ENCODE assay signal across 8 cellular contexts in genomic region chrX:107894038-107894437, GRCh38.
DNase-seq lines count a peak whose midpoint lies in the region; ATAC-seq and TF ChIP-seq lines count a peak whose summit lies in the region.

No MANE protein-coding gene starts in this region.

- no peak overlapping the region for H4K8ac ChIP-seq in H9 (replicated peaks; ENCODE audit: insufficient read length, low read depth, low read length)

- H3K4me2 ChIP-seq in H9 (ENCODE audit: insufficient read depth, insufficient read length, low read length) (no peak overlapping the region), smooth muscle cell (no peak overlapping the region)

- peaks cover 31 to 43% of the 10 kb centered on the region in 2 experiments for H3K9me3 Mint-ChIP-seq in H9
- peaks cover 6% of the 10 kb centered on the region for H3K9me3 Mint-ChIP-seq in activated CD8-positive, alpha-beta T cell treated with anti-CD3 and anti-CD28 coated beads for 36 hours

- H3K4ac ChIP-seq in H9 (ENCODE audit: low read depth, low read length) = no peak overlapping the region

- H3K4me3 Mint-ChIP-seq in H9 = no peak overlapping the region
- H3K4me3 Mint-ChIP-seq in activated CD8-positive, alpha-beta T cell treated with anti-CD3 and anti-CD28 coated beads for 36 hours = no peak overlapping the region

- H3K79me2 ChIP-seq in H9 (ENCODE audit: insufficient read depth, low read length) (no peaks in the 10 kb centered on the region), smooth muscle cell (ENCODE audit: low read depth) (no peaks in the 10 kb centered on the region)

- H3T11ph ChIP-seq in H9 (ENCODE audit: low read length) = no peak overlapping the region

- H3K14ac ChIP-seq in H9 (ENCODE audit: insufficient read depth, low read length) = no peak overlapping the region

- H3K23ac ChIP-seq in H9 (ENCODE audit: insufficient read length, low read depth, low read length) = no peak overlapping the region

- H4K91ac ChIP-seq in H9 (ENCODE audit: insufficient read length, low read depth, low read length) = no peak overlapping the region

- H3K27me3 ChIP-seq in H9 (ENCODE audit: insufficient read depth, low read length) = no peaks in the 10 kb centered on the region
- H3K27me3 ChIP-seq in smooth muscle cell (ENCODE audit: low read depth) = no peaks in the 10 kb centered on the region

- H3K9ac ChIP-seq in H9 (ENCODE audit: extremely low read depth, insufficient read length, low read length) (no peak overlapping the region), smooth muscle cell (ENCODE audit: low read depth) (no peak overlapping the region)

- no peak overlapping the region for H2BK5ac ChIP-seq in H9 (ENCODE audit: insufficient read length, low read length)

- intact Hi-C loops in activated CD8-positive, alpha-beta T cell treated with anti-CD3 and anti-CD28 coated beads for 36 hours (cut with micrococcal nuclease) = loop anchor here (5.0 kb wide), 3 partner anchors 117 to 237 kb away; partner anchors contain the start of genes NCBP2L and TSC22D3

- WGBS in H9 (ENCODE audit: extremely low coverage, insufficient read length, low lambda C conversion rate) = no CpG with 5 or more reads among the region's 4 CpGs
- 16% methylated on average over 4 of the region's 4 CpGs for WGBS in smooth muscle cell (ENCODE audit: low lambda C conversion rate)

- no peak overlapping the region for H3K56ac ChIP-seq in H9 (ENCODE audit: insufficient read length, low read depth, low read length)

- no peak overlapping the region for H2BK20ac ChIP-seq in H9 (ENCODE audit: low read depth, low read length, poor library complexity, severe bottlenecking)

- H3K9me3 ChIP-seq in H9 (ENCODE audit: control insufficient read depth, low read depth, low read length) (peaks cover 4% of the 10 kb centered on the region), smooth muscle cell (replicated peaks; ENCODE audit: low read depth) (no peaks in the 10 kb centered on the region)

- peaks cover 13% of the 10 kb centered on the region for H3K27me3 Mint-ChIP-seq in H9 (ENCODE audit: low read depth)
- no peaks in the 10 kb centered on the region for H3K27me3 Mint-ChIP-seq in activated CD8-positive, alpha-beta T cell treated with anti-CD3 and anti-CD28 coated beads for 36 hours

- H3K27ac ChIP-seq in H9 (ENCODE audit: insufficient read length, low read depth, low read length) = no peak overlapping the region
- H3K27ac ChIP-seq in smooth muscle cell (ENCODE audit: low read depth) = no peak overlapping the region

- TF ChIP-seq CTCF in H9 (conservative IDR thresholded peaks at IDR 0.05) (peak; percentile 75), smooth muscle cell (IDR thresholded peaks at IDR 0.05; ENCODE audit: borderline replicate concordance, insufficient read depth, poor library complexity, severe bottlenecking) (peak; percentile 62)
- peak; percentile 50 for TF ChIP-seq CTCF in activated CD8-positive, alpha-beta T cell treated with anti-CD3 and anti-CD28 coated beads for 36 hours (IDR thresholded peaks at IDR 0.05)

- CTCF ChIA-PET in activated CD8-positive, alpha-beta T cell treated with anti-CD3 and anti-CD28 coated beads for 36 hours (lab: Charles Lee) = interaction anchor here (0.8 to 1.4 kb wide), 9 partner anchors 69 to 259 kb away, joined by 3 to 6 read pairs (median 3); no protein-coding TSS in a partner anchor

- H2BK120ac ChIP-seq in H9 (ENCODE audit: low read depth, low read length, poor library complexity, severe bottlenecking) = no peak overlapping the region

- no peaks in the 10 kb centered on the region for H4K20me1 ChIP-seq in H9 (ENCODE audit: control insufficient read depth, insufficient read depth, insufficient read length)
- no peaks in the 10 kb centered on the region for H4K20me1 ChIP-seq in smooth muscle cell (ENCODE audit: low read depth)

- no peak overlapping the region for H2BK15ac ChIP-seq in H9 (ENCODE audit: low read depth, low read length)

- H3K36me3 ChIP-seq in smooth muscle cell (ENCODE audit: low read depth) = no peaks in the 10 kb centered on the region

- H2AFZ ChIP-seq in H9 (ENCODE audit: low read length) = no peak overlapping the region
- no peak overlapping the region for H2AFZ ChIP-seq in smooth muscle cell (ENCODE audit: low read depth)

- no peak overlapping the region for H3K4me3 ChIP-seq in smooth muscle cell

- H2AK5ac ChIP-seq in H9 (ENCODE audit: insufficient read length, low read length) = no peak overlapping the region

- peaks cover 5% of the 10 kb centered on the region; the same call in 1 of the 2 replicates for H3K4me1 ChIP-seq in H9 (ENCODE audit: insufficient read depth, low read length)
- no peaks in the 10 kb centered on the region for H3K4me1 ChIP-seq in smooth muscle cell (ENCODE audit: low read depth)

- H3F3A ChIP-seq in smooth muscle cell (ENCODE audit: low read depth) = no peaks in the 10 kb centered on the region

- H3K36me3 Mint-ChIP-seq in H9 (ENCODE audit: insufficient read depth in 1 of 3, low read depth in 3 of 3) = peaks cover 18 to 20% (median 20%) of the 10 kb centered on the region in 3 experiments
- H3K36me3 Mint-ChIP-seq in activated CD8-positive, alpha-beta T cell treated with anti-CD3 and anti-CD28 coated beads for 36 hours (ENCODE audit: low read depth) = peaks cover 9% of the 10 kb centered on the region

- POLR2A ChIA-PET in activated CD8-positive, alpha-beta T cell treated with anti-CD3 and anti-CD28 coated beads for 36 hours (lab: Charles Lee) = no interaction called here

- H3K4me1 Mint-ChIP-seq in H9 = peaks cover 10 to 13% of the 10 kb centered on the region in 2 experiments
- peaks cover 2% of the 10 kb centered on the region for H3K4me1 Mint-ChIP-seq in activated CD8-positive, alpha-beta T cell treated with anti-CD3 and anti-CD28 coated beads for 36 hours (ENCODE audit: low read depth)

- H4K5ac ChIP-seq in H9 (ENCODE audit: insufficient read length, low read depth, low read length) = no peak overlapping the region

- no peaks in the 10 kb centered on the region for H3K79me1 ChIP-seq in H9 (ENCODE audit: insufficient read depth, low read depth, low read length, poor library complexity, severe bottlenecking)

- ATAC-seq in activated CD8-positive, alpha-beta T cell treated with anti-CD3 and anti-CD28 coated beads for 36 hours = peak; percentile 85
- ATAC-seq in HG03460 (IDR thresholded peaks at IDR 0.05; ENCODE audit: unreplicated experiment) = no peak

- peak overlapping the region in 1 of 3 experiments; percentile 8; a peak in 1 of 7 replicates for H3K27ac Mint-ChIP-seq in H9
- H3K27ac Mint-ChIP-seq in activated CD8-positive, alpha-beta T cell treated with anti-CD3 and anti-CD28 coated beads for 36 hours = no peak overlapping the region

- no peak overlapping the region for H2BK12ac ChIP-seq in H9 (ENCODE audit: insufficient read length, low read depth, low read length)

- DNase-seq in stimulated activated CD8-positive, alpha-beta memory T cell treated with anti-CD3 and anti-CD28 coated beads, Interleukin-12 subunit alpha, Interleukin-12 subunit beta, amount 100 ng/mL, for 1 hour (ENCODE audit: low read depth) = peak; percentile 2
- DNase-seq in stimulated activated CD8-positive, alpha-beta memory T cell treated with anti-CD3 and anti-CD28 coated beads, Interleukin-4, amount 100 ng/mL, for 48 hours = no peak
- DNase-seq in H9 (no peak), NCI-H2029 treated with DMSO at 0.1 percent for 48 hours (lab: John Stamatoyannopoulos, UW) (peak; percentile 4), globus pallidus (ENCODE audit: low spot score) (peak; percentile 3), smooth muscle cell (lab: John Stamatoyannopoulos, UW; ENCODE audit: unreplicated experiment) (no peak)
- DNase-seq in activated CD8-positive, alpha-beta T cell treated with anti-CD3 and anti-CD28 coated beads for 36 hours = peak; percentile 13

- H3K18ac ChIP-seq in H9 (ENCODE audit: insufficient read length, low read depth, low read length) = no peak overlapping the region

- no peaks in the 10 kb centered on the region for H3K23me2 ChIP-seq in H9 (ENCODE audit: insufficient read length, low read depth, low read length, poor library complexity, severe bottlenecking)

Comparison
In these comparisons a context has a peak if more than half of its experiments do, and no peak if none do; other contexts are left out.
1. DNase-seq: peak in stimulated activated CD8-positive, alpha-beta memory T cell treated with anti-CD3 and anti-CD28 coated beads, Interleukin-12 subunit alpha, Interleukin-12 subunit beta, amount 100 ng/mL, for 1 hour (single experiment), NCI-H2029 treated with DMSO at 0.1 percent for 48 hours (single experiment), activated CD8-positive, alpha-beta T cell treated with anti-CD3 and anti-CD28 coated beads for 36 hours (single experiment) and globus pallidus (single experiment); none in stimulated activated CD8-positive, alpha-beta memory T cell treated with anti-CD3 and anti-CD28 coated beads, Interleukin-4, amount 100 ng/mL, for 48 hours (single experiment), H9 (single experiment) and smooth muscle cell (single experiment).
2. Peak in every context shown above with its lines, with median percentiles within 50 percentile points of each other: CTCF ChIP-seq.